8 cellular contexts compared by ENCODE assay signal in the genomic region with DNA sequence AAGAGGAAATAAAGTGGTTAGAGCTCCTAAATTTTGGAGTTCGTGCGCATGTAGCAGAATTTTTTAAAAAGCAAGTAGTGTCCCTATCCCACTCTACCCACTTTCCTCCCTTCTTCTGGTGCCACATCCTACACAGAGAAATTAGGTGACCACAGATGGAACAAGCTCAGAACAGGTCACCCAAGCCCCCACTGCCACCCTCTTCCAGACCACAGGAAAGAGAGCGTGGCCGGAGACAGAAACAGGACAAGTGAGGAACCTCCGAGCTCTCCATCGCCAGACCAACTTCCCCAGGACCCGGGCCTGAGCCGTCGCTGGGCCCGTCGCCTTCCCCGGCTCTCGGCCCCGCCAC. TPM values are rescaled to one million over a fixed set of nuclear protein-coding genes. Genes with fewer than 3 reads are reported as not detected.
DNase-seq lines count a peak whose midpoint lies in the region; ATAC-seq and TF ChIP-seq lines count a peak whose summit lies in the region.

No MANE protein-coding gene starts in this region.

- TF ChIP-seq CTCF in GM06990 (IDR thresholded peaks at IDR 0.05; ENCODE audit: insufficient read depth, low read length, poor library complexity, severe bottlenecking) (no peak), breast epithelium (IDR thresholded peaks at IDR 0.05) (no peak)

- H3K4me1 ChIP-seq in breast epithelium (peaks cover 0 to 11% of the 10 kb centered on the region in 2 donors), muscle layer of colon (ENCODE audit: insufficient read depth, low read length) (peaks cover 24% of the 10 kb centered on the region)

- no peaks in the 10 kb centered on the region; the same call in 1 of the 2 replicates for H3K36me3 ChIP-seq in GM06990 (ENCODE audit: control insufficient read depth, insufficient read depth, low read length)
- H3K36me3 ChIP-seq in breast epithelium, result no peaks in the 10 kb centered on the region
- H3K36me3 ChIP-seq in muscle layer of colon (ENCODE audit: insufficient read depth, low read length), result peaks cover 4% of the 10 kb centered on the region

- H3K4me3 ChIP-seq in GM06990 (replicated peaks; ENCODE audit: low read depth, low read length), result peak overlapping the region; percentile 95
- peak overlapping the region; percentile 86 to 99 (median 91) for H3K4me3 ChIP-seq in breast epithelium
- H3K4me3 ChIP-seq in muscle layer of colon (ENCODE audit: low read depth in 1 of 2, low read length in 2 of 2), result peak overlapping the region; percentile 84 to 90

- H3K9ac ChIP-seq in muscle layer of colon (ENCODE audit: low read length), result peak overlapping the region; percentile 96

- H3K27me3 ChIP-seq in GM06990 (replicated peaks; ENCODE audit: control insufficient read depth, insufficient read depth, low read length) (no peaks in the 10 kb centered on the region), breast epithelium (no peaks in the 10 kb centered on the region), muscle layer of colon (ENCODE audit: control insufficient read depth in 1 of 2, insufficient read depth in 2 of 2, low read length in 2 of 2) (no peaks in the 10 kb centered on the region)

- no peak for TF ChIP-seq POLR2A in breast epithelium (IDR thresholded peaks at IDR 0.05)

- H3K9me3 ChIP-seq in breast epithelium, result no peaks in the 10 kb centered on the region
- no peaks in the 10 kb centered on the region for H3K9me3 ChIP-seq in muscle layer of colon (ENCODE audit: low read length)

- ATAC-seq in HG03432 (IDR thresholded peaks at IDR 0.05; ENCODE audit: unreplicated experiment), result peak; percentile 24
- ATAC-seq in GM18858 (IDR thresholded peaks at IDR 0.05; ENCODE audit: unreplicated experiment), result no peak
- ATAC-seq in GM18873 (IDR thresholded peaks at IDR 0.05; ENCODE audit: low FRiP score, unreplicated experiment), result no peak
- no peak for ATAC-seq in HG02610 (IDR thresholded peaks at IDR 0.05; ENCODE audit: unreplicated experiment)

- DNase-seq in GM06990 (ENCODE audit: extremely low read depth, insufficient read length) (no peak), breast epithelium (ENCODE audit: low spot score in 2 of 2) (no peak), 8988T (no peak)

- H3K27ac ChIP-seq in breast epithelium, result peak overlapping the region; percentile 98 to 100
- H3K27ac ChIP-seq in muscle layer of colon (ENCODE audit: low read depth, low read length), result peak overlapping the region; percentile 94

- intact Hi-C loops in breast epithelium (cut with DNase I; ENCODE audit: low total_unique reads), result no loop called here

RNA-seq across cellular contexts. Expression of a gene that starts 0.4 kb away (rescaled TPM):
- 100 to 1,000 TPM in 1 of 3 donors, 10 to 100 TPM in 2; 39.5 to 100 (median 81.3) TPM for total RNA-seq in breast epithelium
